In the genomic region with DNA sequence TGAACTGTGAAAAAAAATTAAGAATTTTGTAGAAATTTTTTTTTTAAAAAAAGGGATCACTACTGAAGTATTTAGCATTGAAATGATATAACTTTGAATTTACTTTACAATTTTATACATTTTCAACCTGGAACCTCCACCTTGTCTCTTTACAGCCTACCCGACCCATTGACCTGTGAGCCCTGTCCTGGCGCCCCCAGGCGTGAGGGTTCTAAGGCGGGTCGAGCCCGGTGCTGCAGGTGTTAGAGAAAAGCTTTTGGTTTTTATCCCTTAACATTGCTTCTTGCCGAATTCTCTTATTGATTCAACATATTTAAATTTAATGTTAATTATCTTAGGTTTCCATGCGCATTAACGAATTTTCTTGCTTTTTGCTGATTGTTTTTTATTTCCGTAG, we compare ENCODE assay signal across 8 cellular contexts. TPM values are rescaled to one million over a fixed set of nuclear protein-coding genes. Genes with fewer than 3 reads are reported as not detected.
DNase-seq lines count a peak whose midpoint lies in the region; ATAC-seq and TF ChIP-seq lines count a peak whose summit lies in the region.

No MANE protein-coding gene starts in this region.

- no peak for DNase-seq in CD8-positive, alpha-beta memory T cell
- DNase-seq in NT2/D1 (ENCODE audit: low read depth, low spot score) (no peak), epithelial cell of proximal tubule (ENCODE audit: low read depth) (no peak), osteocyte (ENCODE audit: extremely low spot score, unreplicated experiment) (no peak), caudate nucleus (lab: John Stamatoyannopoulos, UW) (no peak), NCI-H1930 (lab: John Stamatoyannopoulos, UW) (no peak)
- DNase-seq in effector CD8-positive, alpha-beta T cell (lab: John Stamatoyannopoulos, UW) = no peak

- H3K9me3 ChIP-seq in CD8-positive, alpha-beta memory T cell (ENCODE audit: low read length) = no peaks in the 10 kb centered on the region
- 0 out of 2 replicates have a peak, but pooled peaks cover 4% of the 10 kb centered on the region for H3K9me3 ChIP-seq in NT2/D1 (ENCODE audit: insufficient read depth, low read length)

- H3K27me3 Mint-ChIP-seq in CD8-positive, alpha-beta memory T cell = peaks cover 2 to 6% of the 10 kb centered on the region in 2 donors
- peaks cover 4% of the 10 kb centered on the region for H3K27me3 Mint-ChIP-seq in osteocyte (ENCODE audit: unreplicated experiment)

- H3K27ac ChIP-seq in CD8-positive, alpha-beta memory T cell (ENCODE audit: low read depth, low read length) = no peak overlapping the region
- H3K27ac ChIP-seq in caudate nucleus (ENCODE audit: low read depth, low read length) = no peak overlapping the region

- no peaks in the 10 kb centered on the region for H3K9me3 Mint-ChIP-seq in CD8-positive, alpha-beta memory T cell
- no peaks in the 10 kb centered on the region for H3K9me3 Mint-ChIP-seq in osteocyte (ENCODE audit: unreplicated experiment)

- peak overlapping the region in 4 of 8 donors; percentile 7 to 68 (median 19) for H3K27ac Mint-ChIP-seq in CD8-positive, alpha-beta memory T cell
- no peak overlapping the region for H3K27ac Mint-ChIP-seq in osteocyte (ENCODE audit: unreplicated experiment)

- H3K9ac ChIP-seq in NT2/D1 (ENCODE audit: insufficient read length, low read depth) = peak overlapping the region; percentile 22

- H3K4me1 ChIP-seq in CD8-positive, alpha-beta memory T cell (ENCODE audit: insufficient read depth, low read length) = peaks cover 33% of the 10 kb centered on the region
- H3K4me1 ChIP-seq in NT2/D1 (ENCODE audit: insufficient read depth, insufficient read length) = peaks cover 15% of the 10 kb centered on the region

- peak overlapping the region; percentile 78 for H3K4me3 ChIP-seq in CD8-positive, alpha-beta memory T cell (ENCODE audit: low read length)
- H3K4me3 ChIP-seq in NT2/D1 (ENCODE audit: insufficient read length, low read depth) (peak overlapping the region; percentile 66), epithelial cell of proximal tubule (ENCODE audit: low read depth, low read length) (peak overlapping the region; percentile 81)

- no peak for TF ChIP-seq CTCF in epithelial cell of proximal tubule (conservative IDR thresholded peaks at IDR 0.05; ENCODE audit: low read depth, low read length)
- no peak for TF ChIP-seq CTCF in osteocyte (IDR thresholded peaks at IDR 0.05)

- H3K36me3 ChIP-seq in CD8-positive, alpha-beta memory T cell (ENCODE audit: insufficient read depth, low read length) = no peaks in the 10 kb centered on the region
- H3K36me3 ChIP-seq in NT2/D1 (ENCODE audit: insufficient read depth, insufficient read length, low read length) = peaks cover 6% of the 10 kb centered on the region

- no peak for ATAC-seq in GM18517 (IDR thresholded peaks at IDR 0.05; ENCODE audit: unreplicated experiment)

- POLR2A ChIA-PET in CD8-positive, alpha-beta memory T cell (lab: Charles Lee) = interaction anchor here (1.0 to 1.5 kb wide), 3 partner anchors 20 to 557 kb away, joined by 4 to 6 read pairs (median 5); a partner anchor contains a TSS

- H3K4me3 Mint-ChIP-seq in CD8-positive, alpha-beta memory T cell = peak overlapping the region; percentile 76 to 100 (median 100)
- H3K4me3 Mint-ChIP-seq in osteocyte (ENCODE audit: unreplicated experiment) = peak overlapping the region; percentile 98

- no peaks in the 10 kb centered on the region for H3K27me3 ChIP-seq in CD8-positive, alpha-beta memory T cell (ENCODE audit: insufficient read depth, low read length, poor library complexity, severe bottlenecking)
- H3K27me3 ChIP-seq in NT2/D1 (ENCODE audit: insufficient read depth, insufficient read length) = no peaks in the 10 kb centered on the region

- peaks cover 0 to 8% (median 2%) of the 10 kb centered on the region in 3 donors for H3K36me3 Mint-ChIP-seq in CD8-positive, alpha-beta memory T cell
- peaks cover 3% of the 10 kb centered on the region for H3K36me3 Mint-ChIP-seq in osteocyte (ENCODE audit: unreplicated experiment)

- CTCF ChIA-PET in CD8-positive, alpha-beta memory T cell (lab: Charles Lee) = interaction anchor here (0.8 to 6.2 kb wide), 6 partner anchors 21 to 761 kb away, joined by 3 to 65 read pairs (median 3); a partner anchor contains a TSS

- H3K4me1 Mint-ChIP-seq in CD8-positive, alpha-beta memory T cell = peaks cover 37 to 53% (median 49%) of the 10 kb centered on the region in 3 donors
- H3K4me1 Mint-ChIP-seq in osteocyte (ENCODE audit: unreplicated experiment) = peaks cover 27% of the 10 kb centered on the region

RNA-seq across cellular contexts. Expression of a gene that starts 0.6 kb away (rescaled TPM):
- 1 to 10 TPM; 4.2 to 6.5 TPM for total RNA-seq in CD8-positive, alpha-beta memory T cell
- 2.5 TPM for polyA plus RNA-seq in CD8-positive, alpha-beta memory T cell
- total RNA-seq in epithelial cell of proximal tubule (3.9 and 5.1 TPM in 2 replicates), osteocyte (5.0 TPM in 2 replicates)
